In the genomic region with DNA sequence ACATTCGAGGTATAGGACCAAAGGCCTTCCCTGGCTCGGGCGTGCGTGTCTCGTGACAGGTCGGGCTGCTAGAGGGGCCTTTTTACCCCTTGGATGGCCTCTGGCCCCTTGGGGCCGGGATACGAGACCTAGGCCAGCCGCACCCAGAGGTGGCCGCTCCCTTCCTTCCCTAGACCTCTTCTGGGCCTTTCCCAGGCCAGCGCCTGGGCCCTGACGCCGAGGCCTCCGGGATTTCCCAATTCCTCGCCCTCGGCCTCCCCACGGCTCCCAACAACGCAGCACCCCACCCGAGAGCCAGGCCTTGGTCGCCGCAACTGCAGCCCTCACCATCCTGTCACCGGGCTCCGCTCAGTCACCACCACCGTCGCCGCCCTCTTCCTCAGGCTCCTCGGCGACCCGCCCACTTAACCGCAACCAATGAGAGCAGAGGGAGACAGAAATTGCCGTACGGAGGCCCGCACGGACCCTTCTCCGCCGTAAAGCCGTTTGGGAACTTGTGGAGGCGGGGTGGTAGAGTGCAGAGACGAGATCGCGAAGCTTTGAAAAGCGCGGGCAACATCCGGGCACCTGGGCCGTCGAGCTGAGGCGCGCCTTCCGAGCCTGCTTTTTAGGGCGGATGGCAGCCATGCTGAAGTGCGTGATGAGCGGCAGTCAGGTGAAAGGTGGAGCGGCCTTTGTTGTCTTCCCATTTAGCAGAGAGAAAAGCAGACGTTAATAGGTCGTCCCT, we compare ENCODE assay signal across 8 cellular contexts. TPM values are rescaled to one million over a fixed set of nuclear protein-coding genes. Genes with fewer than 3 reads are reported as not detected.
DNase-seq lines count a peak whose midpoint lies in the region; ATAC-seq and TF ChIP-seq lines count a peak whose summit lies in the region.

A gene (plus strand): TSS at position 610 of the 727 bp plus-strand sequence. CDS start 7 bp downstream, at position 617.
A gene (minus strand): TSS at position 390 of the 727 bp plus-strand sequence. CDS start 60 bp downstream, at position 330.

- WGBS in endodermal cell (ENCODE audit: insufficient coverage in 1 of 2, insufficient read length in 1 of 2), 2 experiments: 6 to 15% methylated on average over 32 to 55 of the region's 55 CpGs

- H3K9me3 Mint-ChIP-seq in Calu3 (ENCODE audit: low read depth, unreplicated experiment) (no peaks in the 10 kb centered on the region), endodermal cell (peaks cover 12% of the 10 kb centered on the region)

- 0 out of 2 replicates have a peak, but pooled peaks cover 3% of the 10 kb centered on the region for H3K36me3 ChIP-seq in HUES48 (ENCODE audit: control insufficient read depth, insufficient read depth, low read length)
- peaks cover 22% of the 10 kb centered on the region for H3K36me3 ChIP-seq in NT2/D1 (ENCODE audit: insufficient read depth, insufficient read length, low read length)
- H3K36me3 ChIP-seq in endodermal cell (ENCODE audit: control insufficient read depth, insufficient read depth, low read length): peaks cover 10% of the 10 kb centered on the region

- intact Hi-C loops in Calu3 (cut with micrococcal nuclease; ENCODE audit: unreplicated experiment): no loop called here

- H3K27ac Mint-ChIP-seq in Calu3 (ENCODE audit: unreplicated experiment) (peak within 1 kb of the TSS; percentile 77), endodermal cell (peak within 1 kb of the TSS; percentile 94)

- no peak for TF ChIP-seq CTCF in Calu3 (IDR thresholded peaks at IDR 0.05; ENCODE audit: unreplicated experiment)
- TF ChIP-seq CTCF in endodermal cell (conservative IDR thresholded peaks at IDR 0.05): no peak

- no peaks in the 10 kb centered on the region for H3K27me3 Mint-ChIP-seq in Calu3 (ENCODE audit: unreplicated experiment)
- H3K27me3 Mint-ChIP-seq in endodermal cell (ENCODE audit: insufficient read depth): peaks cover 19% of the 10 kb centered on the region

- H3K9me3 ChIP-seq in HUES48 (ENCODE audit: control insufficient read depth, insufficient read depth, low read length) (peaks cover 6% of the 10 kb centered on the region), NT2/D1 (ENCODE audit: insufficient read depth, low read length) (peaks cover 9% of the 10 kb centered on the region; the same call in 1 of the 2 replicates), endodermal cell (ENCODE audit: control insufficient read depth, low read length) (peaks cover 7% of the 10 kb centered on the region)

- H3K4me1 Mint-ChIP-seq in Calu3 (ENCODE audit: low read depth, unreplicated experiment) (peaks cover 15% of the 10 kb centered on the region), endodermal cell (no peaks in the 10 kb centered on the region)

- H3K36me3 Mint-ChIP-seq in Calu3 (ENCODE audit: insufficient read depth, unreplicated experiment): peaks cover 30% of the 10 kb centered on the region
- no peaks in the 10 kb centered on the region for H3K36me3 Mint-ChIP-seq in endodermal cell (ENCODE audit: low read depth)

- H3K27me3 ChIP-seq in HUES48 (ENCODE audit: control insufficient read depth, insufficient read depth, low read length): peaks cover 16% of the 10 kb centered on the region
- no peaks in the 10 kb centered on the region for H3K27me3 ChIP-seq in NT2/D1 (ENCODE audit: insufficient read depth, insufficient read length)
- no peaks in the 10 kb centered on the region for H3K27me3 ChIP-seq in endodermal cell (ENCODE audit: control insufficient read depth, insufficient read depth, low read length, poor library complexity, severe bottlenecking)

- peak within 1 kb of the TSS; percentile 59 for H3K27ac ChIP-seq in HUES48 (ENCODE audit: low read depth, low read length)
- no peak within 1 kb of the TSS for H3K27ac ChIP-seq in endodermal cell (ENCODE audit: low read depth, low read length)

- CTCF ChIA-PET in Calu3 (lab: Charles Lee): interaction anchor here (0.6 to 2.7 kb wide), 4 partner anchors 33 to 125 kb away, joined by 3 to 12 read pairs (median 4); a partner anchor contains a TSS

- peak within 1 kb of the TSS; percentile 95 for H3K4me3 Mint-ChIP-seq in Calu3 (ENCODE audit: low read depth, unreplicated experiment)
- H3K4me3 Mint-ChIP-seq in endodermal cell: peak within 1 kb of the TSS; percentile 98

- BruUV-seq in Calu3 (replicated peaks; lab: Mats Ljungman, UMichigan): no TSS peak

- peak; percentile 99 for DNase-seq in Calu3
- peak; percentile 98 for DNase-seq in NT2/D1 (ENCODE audit: low read depth, low spot score)
- peak; percentile 99 for DNase-seq in activated CD8-positive, alpha-beta memory T cell treated with anti-CD3 and anti-CD28 coated beads, Interleukin-2, amount 50 U/mL, for 24 hours (ENCODE audit: extremely low read depth)
- peak; percentile 100 for DNase-seq in endodermal cell
- peak; percentile 98 for DNase-seq in mesenteric fat pad (ENCODE audit: low spot score)
- DNase-seq in stimulated activated CD8-positive, alpha-beta memory T cell treated with anti-CD3 and anti-CD28 coated beads, Interleukin-15, amount 100 ng/mL, for 1 hour (ENCODE audit: low read depth): peak; percentile 97

- H3K4me1 ChIP-seq in HUES48 (ENCODE audit: control insufficient read depth, insufficient read depth, low read length): no peaks in the 10 kb centered on the region
- H3K4me1 ChIP-seq in NT2/D1 (ENCODE audit: insufficient read depth, insufficient read length): no peaks in the 10 kb centered on the region
- no peaks in the 10 kb centered on the region for H3K4me1 ChIP-seq in endodermal cell (ENCODE audit: control insufficient read depth, insufficient read depth, low read length)

- ATAC-seq in GM21423 (IDR thresholded peaks at IDR 0.05; ENCODE audit: unreplicated experiment): peak; percentile 95

- peak within 1 kb of the TSS; percentile 84 for H3K4me3 ChIP-seq in HUES48 (ENCODE audit: low read depth, low read length)
- peak within 1 kb of the TSS; percentile 93 for H3K4me3 ChIP-seq in NT2/D1 (ENCODE audit: insufficient read length, low read depth)
- peak within 1 kb of the TSS; percentile 98 for H3K4me3 ChIP-seq in endodermal cell (ENCODE audit: low read length)

- peak within 1 kb of the TSS; percentile 21 for H3K9ac ChIP-seq in HUES48 (ENCODE audit: low read depth, low read length)
- peak within 1 kb of the TSS; percentile 96 for H3K9ac ChIP-seq in NT2/D1 (ENCODE audit: insufficient read length, low read depth)
- peak within 1 kb of the TSS; percentile 79 for H3K9ac ChIP-seq in endodermal cell (ENCODE audit: extremely low read depth, low read length, poor library complexity, severe bottlenecking)

RNA-seq across cellular contexts. Expression of the first gene that starts in this region (rescaled TPM):
- 0.80 and 1.9 TPM in 2 replicates for total RNA-seq in Calu3 (2022)
- under 1 TPM; 0.29 to 0.31 TPM for total RNA-seq in endodermal cell
- polyA plus RNA-seq in endodermal cell (2013, experiment 1 of 2): 0.32 TPM
- 0.29 TPM for polyA plus RNA-seq in endodermal cell (2013, experiment 2 of 2)
- 0.90 TPM for total RNA-seq in mesenteric fat pad

RNA-seq across cellular contexts. Expression of the second gene that starts in this region (rescaled TPM):
- total RNA-seq in Calu3 (2022) (156 and 164 TPM in 2 replicates), endodermal cell (10 to 100 TPM; 87.7 to 89.4 TPM), mesenteric fat pad (110 TPM)
- 98.9 TPM for polyA plus RNA-seq in endodermal cell (2013, experiment 1 of 2)
- polyA plus RNA-seq in endodermal cell (2013, experiment 2 of 2): 93.5 TPM

Comparison
In these comparisons a context has a peak if more than half of its experiments do, and no peak if none do; other contexts are left out.
1. H3K9ac ChIP-seq: peak in every context shown above with its lines; median percentile 96 in NT2/D1; 79 in endodermal cell; 21 in HUES48.